In the genomic region with DNA sequence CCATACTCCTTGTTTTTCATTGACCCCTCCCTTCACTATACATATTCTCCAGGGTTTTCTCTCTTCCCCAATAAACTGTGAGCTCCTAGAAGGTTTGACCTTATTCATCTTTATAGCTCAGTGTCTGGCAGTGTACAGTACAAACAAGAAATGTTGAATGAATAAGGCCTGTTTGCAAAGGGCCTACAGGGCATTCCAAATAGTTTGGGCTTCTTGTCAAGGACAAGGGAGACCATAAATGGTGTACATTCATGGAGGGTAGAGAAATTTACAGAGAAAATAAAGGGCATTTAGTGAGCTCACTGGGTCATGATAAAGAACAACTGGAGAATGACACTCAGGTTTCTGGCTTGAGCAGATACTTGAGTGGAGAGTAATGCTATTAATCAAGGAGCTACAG, we compare ENCODE assay signal across 17 cellular contexts. TPM values are rescaled to one million over a fixed set of nuclear protein-coding genes. Genes with fewer than 3 reads are reported as not detected.
DNase-seq lines count a peak whose midpoint lies in the region; ATAC-seq, FAIRE-seq and TF ChIP-seq lines count a peak whose summit lies in the region.
"Had no signal": no experiment of that assay in that cellular context is flagged by ENCODE, and none has a peak within 500 bp of the region (broad histone marks: within the 10 kb centered on the region; RNA-seq: fewer than 3 reads in every experiment).

No MANE protein-coding gene starts in this region.

- H3K27me3 Mint-ChIP-seq in activated T-cell treated with anti-CD3 and anti-CD28 coated beads, Interleukin-2, amount 50 U/mL, for 72 hours (ENCODE audit: low read depth) = peaks cover 8% of the 10 kb centered on the region
- no peaks in the 10 kb centered on the region for H3K27me3 Mint-ChIP-seq in central memory CD8-positive, alpha-beta T cell
- no peaks in the 10 kb centered on the region for H3K27me3 Mint-ChIP-seq in memory B cell
- H3K27me3 Mint-ChIP-seq: B cell; CD4-positive, alpha-beta memory T cell had no signal

- H3K4me3 Mint-ChIP-seq in activated T-cell treated with anti-CD3 and anti-CD28 coated beads, Interleukin-2, amount 50 U/mL, for 72 hours = no peak overlapping the region
- no peak overlapping the region for H3K4me3 Mint-ChIP-seq in central memory CD8-positive, alpha-beta T cell
- no peak overlapping the region for H3K4me3 Mint-ChIP-seq in memory B cell
- H3K4me3 Mint-ChIP-seq: B cell; CD4-positive, alpha-beta memory T cell; HFFc6 had no signal

- no peak for TF ChIP-seq POLR2A in GM12892 (IDR thresholded peaks at IDR 0.05; ENCODE audit: low read depth, low read length)

- H3K27ac Mint-ChIP-seq in activated T-cell treated with anti-CD3 and anti-CD28 coated beads, Interleukin-2, amount 50 U/mL, for 72 hours = peak overlapping the region; percentile 74
- peak overlapping the region; percentile 8 for H3K27ac Mint-ChIP-seq in central memory CD8-positive, alpha-beta T cell (ENCODE audit: low read depth)
- H3K27ac Mint-ChIP-seq in memory B cell = peak overlapping the region; percentile 22
- H3K27ac Mint-ChIP-seq: B cell, HFFc6 had no signal

- H3K36me3 Mint-ChIP-seq in activated T-cell treated with anti-CD3 and anti-CD28 coated beads, Interleukin-2, amount 50 U/mL, for 72 hours (ENCODE audit: insufficient read depth in 2 of 2) = peaks cover 5 to 21% of the 10 kb centered on the region in 2 donors
- peaks cover 41% of the 10 kb centered on the region for H3K36me3 Mint-ChIP-seq in central memory CD8-positive, alpha-beta T cell (ENCODE audit: insufficient read depth)
- H3K36me3 Mint-ChIP-seq in memory B cell = peaks cover 11% of the 10 kb centered on the region

- H3K4me1 Mint-ChIP-seq in activated T-cell treated with anti-CD3 and anti-CD28 coated beads, Interleukin-2, amount 50 U/mL, for 72 hours (ENCODE audit: low read depth) = no peaks in the 10 kb centered on the region
- H3K4me1 Mint-ChIP-seq in central memory CD8-positive, alpha-beta T cell = no peaks in the 10 kb centered on the region
- no peaks in the 10 kb centered on the region for H3K4me1 Mint-ChIP-seq in memory B cell
- H3K4me1 Mint-ChIP-seq: B cell had no signal

- no peak for ATAC-seq in activated T-cell treated with anti-CD3 and anti-CD28 coated beads, Interleukin-2, amount 50 U/mL, for 72 hours (replicated peaks in 1 of 2)
- ATAC-seq in central memory CD8-positive, alpha-beta T cell (replicated peaks; ENCODE audit: extremely low read depth, poor library complexity, severe bottlenecking) = no peak
- ATAC-seq in memory B cell (ENCODE audit: low read depth) = no peak
- ATAC-seq in GM18502 (IDR thresholded peaks at IDR 0.05; ENCODE audit: poor library complexity, unreplicated experiment) = no peak

- DNase-seq in activated T-cell treated with anti-CD3 and anti-CD28 coated beads, Interleukin-2, amount 50 U/mL, for 72 hours = no peak
- no peak for DNase-seq in activated T-cell treated with anti-CD3 and anti-CD28 coated beads, Interleukin-2, amount 50 U/mL, for 1 hour
- peak; percentile 21 for DNase-seq in COLO829 (ENCODE audit: low spot score)
- no peak for DNase-seq in central memory CD8-positive, alpha-beta T cell (ENCODE audit: low spot score in 2 of 2)
- no peak for DNase-seq in memory B cell (ENCODE audit: low spot score in 2 of 2)
- no peak for DNase-seq in GM12892 (ENCODE audit: insufficient read length)
- DNase-seq: C1 segment of cervical spinal cord; Caco-2; CD4-positive, alpha-beta memory T cell; DND-41; GDM1; HCEC 1CT; HFFc6 had no signal

- H3K9me3 Mint-ChIP-seq in activated T-cell treated with anti-CD3 and anti-CD28 coated beads, Interleukin-2, amount 50 U/mL, for 72 hours = no peaks in the 10 kb centered on the region
- no peaks in the 10 kb centered on the region for H3K9me3 Mint-ChIP-seq in central memory CD8-positive, alpha-beta T cell
- no peaks in the 10 kb centered on the region for H3K9me3 Mint-ChIP-seq in memory B cell
- H3K9me3 Mint-ChIP-seq: CD4-positive, alpha-beta memory T cell; HFFc6 had no signal

- FAIRE-seq in GM12892 (lab: Jason Lieb, UNC) = no peak
- FAIRE-seq: A204.1, HTR-8/SVneo had no signal

RNA-seq across cellular contexts. Expression of gene EIF1AX, which starts 47.5 kb away (rescaled TPM):
- total RNA-seq in activated T-cell treated with anti-CD3 and anti-CD28 coated beads, Interleukin-2, amount 50 U/mL, for 72 hours = 100 to 1,000 TPM in 1 of 2 donors, 10 to 100 TPM in 1; 66.1 to 117 TPM
- polyA plus RNA-seq in GM12892 (2012; ENCODE audit: missing spikeins) = 88.7 TPM

Comparison
In these comparisons a context has a peak if more than half of its experiments do, and no peak if none do; other contexts are left out.
1. H3K27ac Mint-ChIP-seq: peak in every context shown above with its lines; median percentile 74 in activated T-cell treated with anti-CD3 and anti-CD28 coated beads, Interleukin-2, amount 50 U/mL, for 72 hours; 22 in memory B cell; 8 in central memory CD8-positive, alpha-beta T cell.